8 cellular contexts compared by ENCODE assay signal in genomic region chr6:37256692-37257319, GRCh38. TPM values are rescaled to one million over a fixed set of nuclear protein-coding genes. Genes with fewer than 3 reads are reported as not detected.
DNase-seq lines count a peak whose midpoint lies in the region; ATAC-seq and TF ChIP-seq lines count a peak whose summit lies in the region.

No MANE protein-coding gene starts in this region.

- H3K9me3 ChIP-seq in CD8-positive, alpha-beta T cell (ENCODE audit: low read length), result no peaks in the 10 kb centered on the region
- H3K9me3 ChIP-seq in MG63 (no peaks in the 10 kb centered on the region), duodenal mucosa (ENCODE audit: control insufficient read depth in 1 of 2, low read length in 2 of 2) (no peaks in the 10 kb centered on the region), neural cell (ENCODE audit: low read length) (no peaks in the 10 kb centered on the region)

- H4K20me1 ChIP-seq in neural cell (ENCODE audit: insufficient read depth), result no peaks in the 10 kb centered on the region

- H3K4me2 ChIP-seq in neural cell (ENCODE audit: low read length), result no peak overlapping the region

- no peak for DNase-seq in CD8-positive, alpha-beta T cell
- DNase-seq in MG63 (no peak), NCI-H748 treated with DMSO at 0.1 percent for 48 hours (lab: John Stamatoyannopoulos, UW) (no peak), occipital lobe (lab: John Stamatoyannopoulos, UW) (no peak), foreskin melanocyte (no peak)

- no peaks in the 10 kb centered on the region for H3F3A ChIP-seq in neural cell (ENCODE audit: insufficient read depth, low read length, poor library complexity, severe bottlenecking)

- peaks cover 35% of the 10 kb centered on the region for H3K4me1 Mint-ChIP-seq in CD8-positive, alpha-beta T cell (ENCODE audit: low read depth)

- no peaks in the 10 kb centered on the region for H3K27me3 ChIP-seq in CD8-positive, alpha-beta T cell (ENCODE audit: insufficient read depth, low read length)
- no peaks in the 10 kb centered on the region for H3K27me3 ChIP-seq in MG63
- no peaks in the 10 kb centered on the region for H3K27me3 ChIP-seq in duodenal mucosa (ENCODE audit: control insufficient read depth in 1 of 2, insufficient read depth in 2 of 2, low read length in 2 of 2)
- no peaks in the 10 kb centered on the region for H3K27me3 ChIP-seq in neural cell (ENCODE audit: insufficient read depth, low read depth, low read length)

- TF ChIP-seq RAD21 in neural cell (conservative IDR thresholded peaks at IDR 0.05), result no peak

- no peaks in the 10 kb centered on the region for H3K36me3 ChIP-seq in CD8-positive, alpha-beta T cell (ENCODE audit: insufficient read depth, low read length)
- H3K36me3 ChIP-seq in MG63, result no peaks in the 10 kb centered on the region
- H3K36me3 ChIP-seq in duodenal mucosa (ENCODE audit: control insufficient read depth in 1 of 2, insufficient read depth in 2 of 2, low read length in 2 of 2), result no peaks in the 10 kb centered on the region
- no peaks in the 10 kb centered on the region for H3K36me3 ChIP-seq in neural cell (ENCODE audit: insufficient read depth, low read length)

- no peak overlapping the region for H2AFZ ChIP-seq in neural cell (ENCODE audit: low read depth, low read length)

- TF ChIP-seq CTCF in CD8-positive, alpha-beta T cell (IDR thresholded peaks at IDR 0.05), result no peak
- TF ChIP-seq CTCF in neural cell (IDR thresholded peaks at IDR 0.05; ENCODE audit: poor library complexity, severe bottlenecking), result no peak

- no peaks in the 10 kb centered on the region for H3K36me3 Mint-ChIP-seq in CD8-positive, alpha-beta T cell

- no peaks in the 10 kb centered on the region for H3K9me3 Mint-ChIP-seq in CD8-positive, alpha-beta T cell

- peaks cover 8% of the 10 kb centered on the region for H3K79me2 ChIP-seq in neural cell (replicated peaks; ENCODE audit: insufficient read depth, low read length)

- TF ChIP-seq EP300 in neural cell (conservative IDR thresholded peaks at IDR 0.05; ENCODE audit: poor library complexity, severe bottlenecking), result no peak

- peak overlapping the region; percentile 20 to 99 for H3K9ac ChIP-seq in duodenal mucosa (ENCODE audit: low read depth in 1 of 2, low read length in 2 of 2)
- H3K9ac ChIP-seq in neural cell (ENCODE audit: low read length), result no peak overlapping the region

- no peaks in the 10 kb centered on the region for H3K27me3 Mint-ChIP-seq in CD8-positive, alpha-beta T cell (ENCODE audit: low read depth)

- H3K4me1 ChIP-seq in CD8-positive, alpha-beta T cell (ENCODE audit: insufficient read depth, low read length), result peaks cover 24% of the 10 kb centered on the region
- H3K4me1 ChIP-seq in duodenal mucosa (ENCODE audit: control insufficient read depth in 1 of 2, insufficient read depth in 2 of 2, low read length in 2 of 2), result peaks cover 18 to 20% of the 10 kb centered on the region in 2 donors

- intact Hi-C loops in CD8-positive, alpha-beta T cell (cut with DNase I, micrococcal nuclease), result loop anchor here (1.0 to 10.0 kb wide), 10 partner anchors 34 to 2002 kb away; partner anchors contain the start of genes CMTR1 (in 1 of the 2), MTCH1 (in 1 of the 2) and ZNF76 (in 1 of the 2)

- no peak overlapping the region for H3K4me3 ChIP-seq in CD8-positive, alpha-beta T cell (ENCODE audit: low read depth, low read length)
- peak overlapping the region; percentile 85 for H3K4me3 ChIP-seq in MG63
- H3K4me3 ChIP-seq in duodenal mucosa (ENCODE audit: low read depth in 1 of 2, low read length in 2 of 2), result peak overlapping the region; percentile 96 to 98
- peak overlapping the region; percentile 90 for H3K4me3 ChIP-seq in neural cell (ENCODE audit: low read length)

- H3K27ac ChIP-seq in CD8-positive, alpha-beta T cell (ENCODE audit: low read depth, low read length), result no peak overlapping the region
- H3K27ac ChIP-seq in duodenal mucosa (ENCODE audit: low read depth, low read length) (no peak overlapping the region), neural cell (ENCODE audit: low read length) (no peak overlapping the region)

- POLR2A ChIA-PET in CD8-positive, alpha-beta T cell (lab: Charles Lee), result interaction anchor here (0.9 to 1.2 kb wide), 2 partner anchors 8 to 12 kb away, joined by 3 to 4 read pairs; no protein-coding TSS in a partner anchor

- CTCF ChIA-PET in CD8-positive, alpha-beta T cell (lab: Charles Lee), result no interaction called here

- ATAC-seq in CD8-positive, alpha-beta T cell, result no peak
- no peak for ATAC-seq in HG03097 (IDR thresholded peaks at IDR 0.05; ENCODE audit: low FRiP score, unreplicated experiment)

- peak overlapping the region; percentile 76 for H3K27ac Mint-ChIP-seq in CD8-positive, alpha-beta T cell

- H3K9me2 ChIP-seq in neural cell (ENCODE audit: insufficient read depth, low read length), result no peaks in the 10 kb centered on the region

- peak overlapping the region; percentile 92 for H3K4me3 Mint-ChIP-seq in CD8-positive, alpha-beta T cell

TF ChIP-seq in neural cell, 6 proteins besides CTCF, POLR2A, EP300 and RAD21:
- no peak for TF ChIP-seq POLR2AphosphoS5 (IDR thresholded peaks at IDR 0.05)

RNA-seq across cellular contexts. Expression of gene TBC1D22B, which starts 0.8 kb away (rescaled TPM):
- 1 to 10 TPM; 6.7 to 6.8 TPM for total RNA-seq in CD8-positive, alpha-beta T cell
- total RNA-seq in MG63 (2014; rRNA removed; shearing (Covaris generic); ENCODE audit: low replicate concordance), result 2.4 and 4.4 TPM in 2 replicates
- 9.9 and 10.6 TPM in 2 replicates for polyA plus RNA-seq in neural cell
- polyA minus RNA-seq in neural cell, result 12.2 and 13.2 TPM in 2 replicates
- total RNA-seq in occipital lobe, result 8.0 TPM

RNA-seq across cellular contexts. Expression of gene TMEM217, which starts 1.1 kb away (rescaled TPM):
- total RNA-seq in CD8-positive, alpha-beta T cell, result 1 to 10 TPM in 1 of 2 experiments, under 1 TPM in 1; 0.27 to 1.2 TPM
- total RNA-seq in MG63 (2014; rRNA removed; shearing (Covaris generic); ENCODE audit: low replicate concordance), result 0.17 and 0.36 TPM in 2 replicates
- 0.32 TPM in 1 of 2 replicates, not detected in the other for polyA plus RNA-seq in neural cell
- 0.46 and 0.97 TPM in 2 replicates for polyA minus RNA-seq in neural cell
- total RNA-seq in occipital lobe, result 1.2 TPM
